In genomic region chr10:14907591-14907990, GRCh38 we compare ENCODE assay signal across 16 cellular contexts. TPM values are rescaled to one million over a fixed set of nuclear protein-coding genes. Genes with fewer than 3 reads are reported as not detected.
"Had no signal": no experiment of that assay in that cellular context is flagged by ENCODE, and none has a peak within 500 bp of the region (broad histone marks: within the 10 kb centered on the region; RNA-seq: fewer than 3 reads in every experiment).

No MANE protein-coding gene starts in this region.

RNA-seq across cellular contexts. Expression of gene MEIG1, which starts 51.6 kb away (rescaled TPM):
- total RNA-seq: kidney; left cardiac atrium; left colon; left lobe of liver; left lung; left ventricle myocardium inferior; left ventricle myocardium superior; lower leg skin; mesenteric fat pad; mononuclear cell; mucosa of descending colon; mucosa of gallbladder; myocyte; naive thymus-derived CD8-positive, alpha-beta T cell had no signal
- polyA plus RNA-seq: liver, mammary epithelial cell had no signal
